1 cellular context compared by ENCODE assay signal in the genomic region with DNA sequence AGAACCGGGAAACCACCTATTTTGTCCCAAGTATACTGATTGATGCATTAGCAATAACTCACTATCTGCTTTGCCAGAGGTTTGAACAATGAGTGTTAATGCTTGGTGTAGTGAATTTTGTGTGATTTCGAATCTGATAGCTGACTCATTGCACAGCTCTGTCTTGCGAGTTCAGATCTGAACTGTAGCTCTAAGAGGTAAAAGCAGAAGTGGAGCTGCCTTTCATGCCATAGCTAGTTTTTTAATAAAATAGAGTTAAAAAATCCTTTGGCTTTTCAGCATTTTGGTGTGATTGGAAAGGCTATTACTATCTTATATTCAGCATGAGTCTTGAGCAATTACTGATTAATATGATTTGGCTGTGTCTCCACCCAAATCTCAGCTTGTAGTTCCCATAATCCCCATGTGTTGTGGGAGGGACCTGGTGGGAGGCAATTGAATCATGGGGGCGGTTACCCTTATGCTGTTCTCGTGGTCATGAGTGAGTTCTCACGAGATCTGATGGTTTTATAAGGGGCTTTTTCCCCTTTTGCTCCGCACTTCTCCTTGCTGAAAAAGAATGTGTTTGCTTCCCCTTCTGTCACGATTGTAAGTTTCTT.
TF ChIP-seq lines count a peak whose summit lies in the region.

No MANE protein-coding gene starts in this region.

TF ChIP-seq in HepG2, 621 proteins besides CTCF, POLR2A, EP300 and RAD21 (continued from another document):
- TF ChIP-seq, protein P1, sequence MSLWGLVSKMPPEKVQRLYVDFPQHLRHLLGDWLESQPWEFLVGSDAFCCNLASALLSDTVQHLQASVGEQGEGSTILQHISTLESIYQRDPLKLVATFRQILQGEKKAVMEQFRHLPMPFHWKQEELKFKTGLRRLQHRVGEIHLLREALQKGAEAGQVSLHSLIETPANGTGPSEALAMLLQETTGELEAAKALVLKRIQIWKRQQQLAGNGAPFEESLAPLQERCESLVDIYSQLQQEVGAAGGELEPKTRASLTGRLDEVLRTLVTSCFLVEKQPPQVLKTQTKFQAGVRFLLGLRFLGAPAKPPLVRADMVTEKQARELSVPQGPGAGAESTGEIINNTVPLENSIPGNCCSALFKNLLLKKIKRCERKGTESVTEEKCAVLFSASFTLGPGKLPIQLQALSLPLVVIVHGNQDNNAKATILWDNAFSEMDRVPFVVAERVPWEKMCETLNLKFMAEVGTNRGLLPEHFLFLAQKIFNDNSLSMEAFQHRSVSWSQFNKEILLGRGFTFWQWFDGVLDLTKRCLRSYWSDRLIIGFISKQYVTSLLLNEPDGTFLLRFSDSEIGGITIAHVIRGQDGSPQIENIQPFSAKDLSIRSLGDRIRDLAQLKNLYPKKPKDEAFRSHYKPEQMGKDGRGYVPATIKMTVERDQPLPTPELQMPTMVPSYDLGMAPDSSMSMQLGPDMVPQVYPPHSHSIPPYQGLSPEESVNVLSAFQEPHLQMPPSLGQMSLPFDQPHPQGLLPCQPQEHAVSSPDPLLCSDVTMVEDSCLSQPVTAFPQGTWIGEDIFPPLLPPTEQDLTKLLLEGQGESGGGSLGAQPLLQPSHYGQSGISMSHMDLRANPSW (CRISPR knock-in tag; IDR thresholded peaks at IDR 0.05; ENCODE audit: borderline replicate concordance) = no peak
- no peak for TF ChIP-seq ZNF34 (CRISPR knock-in tag; IDR thresholded peaks at IDR 0.05; ENCODE audit: borderline replicate concordance)
- TF ChIP-seq, protein P2, sequence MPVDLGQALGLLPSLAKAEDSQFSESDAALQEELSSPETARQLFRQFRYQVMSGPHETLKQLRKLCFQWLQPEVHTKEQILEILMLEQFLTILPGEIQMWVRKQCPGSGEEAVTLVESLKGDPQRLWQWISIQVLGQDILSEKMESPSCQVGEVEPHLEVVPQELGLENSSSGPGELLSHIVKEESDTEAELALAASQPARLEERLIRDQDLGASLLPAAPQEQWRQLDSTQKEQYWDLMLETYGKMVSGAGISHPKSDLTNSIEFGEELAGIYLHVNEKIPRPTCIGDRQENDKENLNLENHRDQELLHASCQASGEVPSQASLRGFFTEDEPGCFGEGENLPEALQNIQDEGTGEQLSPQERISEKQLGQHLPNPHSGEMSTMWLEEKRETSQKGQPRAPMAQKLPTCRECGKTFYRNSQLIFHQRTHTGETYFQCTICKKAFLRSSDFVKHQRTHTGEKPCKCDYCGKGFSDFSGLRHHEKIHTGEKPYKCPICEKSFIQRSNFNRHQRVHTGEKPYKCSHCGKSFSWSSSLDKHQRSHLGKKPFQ (CRISPR knock-in tag; IDR thresholded peaks at IDR 0.05; ENCODE audit: insufficient replicate concordance) = no peak
